ENCODE assay signal across 13 cellular contexts in the genomic region with DNA sequence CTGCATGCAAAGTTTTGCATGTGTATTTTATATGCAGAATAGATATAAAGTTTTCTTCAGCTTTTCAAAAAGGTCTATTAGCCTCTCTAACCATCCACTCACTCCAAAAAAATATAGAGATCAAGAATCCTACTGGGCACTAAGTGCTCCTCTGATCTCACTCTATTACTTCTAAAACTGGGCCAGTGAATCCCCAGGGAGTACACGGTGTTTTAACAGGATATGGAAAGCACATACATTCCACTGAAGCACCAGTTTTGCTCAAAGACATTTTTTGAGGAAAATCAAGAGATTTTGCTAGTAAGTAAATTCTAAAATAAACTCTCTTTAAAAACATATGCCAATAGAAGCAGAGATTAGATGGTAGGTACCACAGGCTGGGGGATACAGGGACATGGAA.
DNase-seq lines count a peak whose midpoint lies in the region; ATAC-seq and TF ChIP-seq lines count a peak whose summit lies in the region.
"Had no signal": no experiment of that assay in that cellular context is flagged by ENCODE, and none has a peak within 500 bp of the region (broad histone marks: within the 10 kb centered on the region; RNA-seq: fewer than 3 reads in every experiment).

No MANE protein-coding gene starts in this region.

- peak; percentile 30 for DNase-seq in LHCN-M2 (ENCODE audit: low read depth)
- DNase-seq in fibroblast of gingiva (ENCODE audit: low read depth) = peak; percentile 41
- DNase-seq in retina = peak; percentile 8
- no peak for DNase-seq in GM19238 (ENCODE audit: insufficient read length, low spot score)
- DNase-seq in kidney glomerular epithelial cell (lab: John Stamatoyannopoulos, UW) = no peak
- DNase-seq in upper lobe of right lung = no peak
- DNase-seq: CD8-positive, alpha-beta memory T cell; DMS53; GF-D8; HCEC 1CT; HFFc6 had no signal

- no peak overlapping the region for H3K4me3 ChIP-seq in upper lobe of right lung

- TF ChIP-seq CTCF in upper lobe of right lung (IDR thresholded peaks at IDR 0.05) = no peak

- H3K36me3 ChIP-seq in upper lobe of right lung = no peaks in the 10 kb centered on the region

- H3K27me3 ChIP-seq in upper lobe of right lung = no peaks in the 10 kb centered on the region

- no peak overlapping the region for H3K27ac ChIP-seq in upper lobe of right lung
- H3K27ac ChIP-seq: HL-60 had no signal

- no peaks in the 10 kb centered on the region for H3K4me1 ChIP-seq in upper lobe of right lung

- ATAC-seq in HG03097 (IDR thresholded peaks at IDR 0.05; ENCODE audit: low FRiP score, unreplicated experiment) = no peak
- ATAC-seq in upper lobe of right lung = no peak

- H3K9me3 ChIP-seq in upper lobe of right lung = no peaks in the 10 kb centered on the region

- intact Hi-C loops in upper lobe of right lung (cut with DNase I) = no loop called here

Comparison
In these comparisons a context has a peak if more than half of its experiments do, and no peak if none do; other contexts are left out.
1. DNase-seq: peak in LHCN-M2 (single experiment), fibroblast of gingiva (single experiment) and retina (single experiment); none in GM19238 (single experiment), kidney glomerular epithelial cell (single experiment) and upper lobe of right lung (single experiment).